Comparison of ENCODE assay signal across 1 cellular context in the genomic region with DNA sequence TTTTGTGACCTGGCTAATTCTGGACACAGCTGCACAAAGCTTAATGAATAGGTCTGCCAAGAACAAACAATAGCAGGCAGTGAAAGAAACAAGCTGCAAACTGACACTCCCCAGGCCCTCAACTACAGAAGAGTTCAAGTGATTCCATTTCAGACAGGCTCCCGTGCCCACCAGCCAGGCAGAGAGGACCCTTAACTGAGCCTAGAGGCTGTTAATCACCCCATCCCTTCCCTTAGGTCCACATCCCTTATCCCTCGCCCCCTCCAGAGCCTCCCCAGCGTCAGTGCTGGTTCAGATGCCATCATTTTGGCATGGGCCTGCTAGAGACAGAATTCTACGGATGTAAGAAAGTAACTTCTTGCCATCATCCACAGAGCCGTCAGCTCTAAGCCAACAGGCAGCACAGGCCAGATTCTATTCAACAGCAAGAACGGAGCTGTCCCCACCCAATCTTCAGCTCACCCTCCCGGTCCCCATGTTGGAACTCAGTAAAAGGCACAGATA.
TF ChIP-seq lines count a peak whose summit lies in the region.

No MANE protein-coding gene starts in this region.

TF ChIP-seq in H1, 55 proteins besides CTCF, POLR2A, EP300 and RAD21:
- TF ChIP-seq BCL11A (IDR thresholded peaks at IDR 0.05; ENCODE audit: low read depth in 2 of 2, low read length in 2 of 2) = no peak
- no peak for TF ChIP-seq KDM1A (IDR thresholded peaks at IDR 0.05; ENCODE audit: borderline replicate concordance, low read length)
